In genomic region chr17:18087610-18088491, GRCh38 we compare ENCODE assay signal across 8 cellular contexts. TPM values are rescaled to one million over a fixed set of nuclear protein-coding genes. Genes with fewer than 3 reads are reported as not detected.
DNase-seq lines count a peak whose midpoint lies in the region; ATAC-seq and TF ChIP-seq lines count a peak whose summit lies in the region.

TSS of gene DRG2 (plus strand) at chr17:18087948. CDS start at chr17:18088024, 76 bp downstream.

- ATAC-seq in activated naive CD4-positive, alpha-beta T cell treated with anti-CD3 and anti-CD28 coated beads, Interleukin-2, amount 50 U/mL, for 72 hours, result peak; percentile 96 to 97
- ATAC-seq in omental fat pad (ENCODE audit: low FRiP score), result peak; percentile 99

- peak; percentile 97 for DNase-seq in GM03348 (ENCODE audit: low spot score)
- DNase-seq in HFF-Myc (ENCODE audit: extremely low read depth, low read depth), result peak; percentile 69
- peak; percentile 96 for DNase-seq in NB4 (ENCODE audit: low read depth)
- DNase-seq in SKM-1 (lab: John Stamatoyannopoulos, UW; ENCODE audit: unreplicated experiment), result peak; percentile 79
- DNase-seq in activated naive CD4-positive, alpha-beta T cell treated with anti-CD3 and anti-CD28 coated beads, Interleukin-2, amount 50 U/mL, for 72 hours (ENCODE audit: low spot score in 2 of 2), result peak; percentile 92 to 94
- peak; percentile 92 for DNase-seq in glomerular visceral epithelial cell (ENCODE audit: extremely low spot score)
- DNase-seq in omental fat pad (ENCODE audit: low spot score), result peak; percentile 68

- TF ChIP-seq CTCF in HFF-Myc (IDR thresholded peaks at IDR 0.05; ENCODE audit: low read depth, low read length, missing control alignments) (no peak), NB4 (IDR thresholded peaks at IDR 0.05; ENCODE audit: low read depth, low read length) (no peak), omental fat pad (IDR thresholded peaks at IDR 0.05) (no peak)

- peak within 1 kb of the TSS; percentile 96 to 99 for H3K27ac Mint-ChIP-seq in activated naive CD4-positive, alpha-beta T cell treated with anti-CD3 and anti-CD28 coated beads, Interleukin-2, amount 50 U/mL, for 72 hours

- peak within 1 kb of the TSS; percentile 74 for H3K4me3 ChIP-seq in HFF-Myc (replicated peaks; ENCODE audit: low read depth, low read length)
- peak within 1 kb of the TSS; percentile 86 for H3K4me3 ChIP-seq in NB4 (ENCODE audit: low read depth, low read length)

- H3K27ac ChIP-seq in temporal lobe (ENCODE audit: low read depth, low read length), result no peak within 1 kb of the TSS

- peaks cover 10 to 14% of the 10 kb centered on the region in 2 donors for H3K36me3 Mint-ChIP-seq in activated naive CD4-positive, alpha-beta T cell treated with anti-CD3 and anti-CD28 coated beads, Interleukin-2, amount 50 U/mL, for 72 hours

- no peaks in the 10 kb centered on the region for H3K9me3 Mint-ChIP-seq in activated naive CD4-positive, alpha-beta T cell treated with anti-CD3 and anti-CD28 coated beads, Interleukin-2, amount 50 U/mL, for 72 hours

- TF ChIP-seq POLR2A in NB4 (IDR thresholded peaks at IDR 0.05; ENCODE audit: extremely low read depth, insufficient read length), result peak; percentile 76

RNA-seq across cellular contexts. Expression of gene DRG2, which starts in this region (rescaled TPM):
- 10 to 100 TPM; 41.3 to 49.2 TPM for total RNA-seq in activated naive CD4-positive, alpha-beta T cell treated with anti-CD3 and anti-CD28 coated beads, Interleukin-2, amount 50 U/mL, for 72 hours
- total RNA-seq in omental fat pad, result 10 to 100 TPM; 31.6 to 38.1 (median 37.3) TPM
- total RNA-seq in temporal lobe, result 11.3 TPM
